In the genomic region with DNA sequence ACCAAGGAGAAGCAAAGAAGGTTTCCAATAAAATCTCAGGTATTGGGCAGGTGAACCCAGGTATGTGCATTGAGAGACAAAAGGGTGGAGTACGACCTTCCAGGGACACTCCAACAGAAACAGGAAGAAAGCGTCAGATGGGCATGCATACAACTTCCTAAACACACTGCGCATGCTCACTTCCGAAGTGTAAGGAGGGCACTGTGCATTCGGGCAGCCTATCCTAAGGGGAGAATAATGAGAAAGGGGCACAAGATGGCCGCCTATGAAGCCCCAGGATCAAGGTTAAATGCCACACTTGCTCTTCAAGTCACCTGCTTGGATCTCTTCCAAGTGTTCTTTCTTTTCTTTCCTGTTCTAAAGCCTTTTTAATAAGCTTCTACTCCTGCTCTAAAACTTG, we compare ENCODE assay signal across 25 cellular contexts. TPM values are rescaled to one million over a fixed set of nuclear protein-coding genes. Genes with fewer than 3 reads are reported as not detected.
DNase-seq lines count a peak whose midpoint lies in the region; TF ChIP-seq lines count a peak whose summit lies in the region.
"Had no signal": no experiment of that assay in that cellular context is flagged by ENCODE, and none has a peak within 500 bp of the region (broad histone marks: within the 10 kb centered on the region; RNA-seq: fewer than 3 reads in every experiment).

No MANE protein-coding gene starts in this region.

- no CpG with 5 or more reads among the region's 6 CpGs for WGBS in mesendoderm (ENCODE audit: extremely low coverage, insufficient coverage, low lambda C conversion rate)

- no peak overlapping the region for H3K56ac ChIP-seq in mesendoderm (ENCODE audit: low read length)

- H3K23ac ChIP-seq in mesendoderm (ENCODE audit: low read length), result no peak overlapping the region

- no peaks in the 10 kb centered on the region for H3K36me3 Mint-ChIP-seq in activated T-cell treated with anti-CD3 and anti-CD28 coated beads, Interleukin-2, amount 50 U/mL, for 24 hours (ENCODE audit: low read depth)
- H3K36me3 Mint-ChIP-seq in CD8-positive, alpha-beta memory T cell, result no peaks in the 10 kb centered on the region
- no peaks in the 10 kb centered on the region for H3K36me3 Mint-ChIP-seq in activated CD4-positive, alpha-beta memory T cell treated with anti-CD3 and anti-CD28 coated beads, Interleukin-2, amount 10 ng/mL, durations not matched to agents 7 days and 5 days (ENCODE audit: low read depth)
- H3K36me3 Mint-ChIP-seq in nephron progenitor cell (ENCODE audit: low read depth), result no peaks in the 10 kb centered on the region

- H3K4ac ChIP-seq in mesendoderm (ENCODE audit: low read depth, low read length), result peak overlapping the region; percentile 16

- no peak overlapping the region for H2BK15ac ChIP-seq in mesendoderm (replicated peaks; ENCODE audit: low read depth)

- H2BK120ac ChIP-seq in mesendoderm (ENCODE audit: low read depth, low read length), result no peak overlapping the region

- H3K79me2 ChIP-seq in mesendoderm (ENCODE audit: control insufficient read depth, insufficient read depth, low read length), result no peaks in the 10 kb centered on the region

- peak overlapping the region; percentile 57 for H3K4me3 Mint-ChIP-seq in activated T-cell treated with anti-CD3 and anti-CD28 coated beads, Interleukin-2, amount 50 U/mL, for 24 hours
- H3K4me3 Mint-ChIP-seq in CD8-positive, alpha-beta memory T cell, result peak overlapping the region in 2 of 7 donors; percentile 54 to 59
- peak overlapping the region; percentile 11 for H3K4me3 Mint-ChIP-seq in activated CD4-positive, alpha-beta memory T cell treated with anti-CD3 and anti-CD28 coated beads, Interleukin-2, amount 10 ng/mL, durations not matched to agents 7 days and 5 days
- no peak overlapping the region for H3K4me3 Mint-ChIP-seq in nephron progenitor cell
- H3K4me3 Mint-ChIP-seq: T-helper 17 cell had no signal

- no peak overlapping the region for H3K9ac ChIP-seq in mesendoderm (ENCODE audit: low read length)
- H3K9ac ChIP-seq: BLaER1 had no signal

- H2BK5ac ChIP-seq in mesendoderm (ENCODE audit: low read length), result no peak overlapping the region

- POLR2A ChIA-PET in CD8-positive, alpha-beta memory T cell (lab: Charles Lee), result no interaction called here
- POLR2A ChIA-PET in activated CD4-positive, alpha-beta memory T cell treated with anti-CD3 and anti-CD28 coated beads, Interleukin-2, amount 10 ng/mL, durations not matched to agents 7 days and 5 days (lab: Charles Lee), result interaction anchor here (1.6 kb wide), 1 partner anchor 99 kb away, joined by 4 read pairs; no protein-coding TSS in a partner anchor

- CTCF ChIA-PET in CD8-positive, alpha-beta memory T cell (lab: Charles Lee), result no interaction called here
- CTCF ChIA-PET in activated CD4-positive, alpha-beta memory T cell treated with anti-CD3 and anti-CD28 coated beads, Interleukin-2, amount 10 ng/mL, durations not matched to agents 7 days and 5 days (lab: Charles Lee), result interaction anchor here (1.5 to 1.7 kb wide), 2 partner anchors 21 to 73 kb away, joined by 3 to 5 read pairs; no protein-coding TSS in a partner anchor

- H3K36me3 ChIP-seq in CD8-positive, alpha-beta memory T cell (ENCODE audit: insufficient read depth, low read length), result no peaks in the 10 kb centered on the region
- no peaks in the 10 kb centered on the region for H3K36me3 ChIP-seq in mesendoderm (ENCODE audit: control insufficient read depth, insufficient read depth, low read length)
- H3K36me3 ChIP-seq: BLaER1, breast epithelium, heart left ventricle had no signal

- no peak for DNase-seq in activated T-cell treated with anti-CD3 and anti-CD28 coated beads, Interleukin-2, amount 50 U/mL, for 24 hours
- DNase-seq in activated T-cell treated with anti-CD3 and anti-CD28 coated beads for 4 hours, result no peak
- no peak for DNase-seq in CD8-positive, alpha-beta memory T cell
- no peak for DNase-seq in activated CD4-positive, alpha-beta memory T cell treated with anti-CD3 and anti-CD28 coated beads, Interleukin-2, amount 10 ng/mL, durations not matched to agents 7 days and 5 days
- no peak for DNase-seq in mesendoderm
- DNase-seq in nephron progenitor cell, result no peak
- no peak for DNase-seq in cerebellar nuclear complex (lab: John Stamatoyannopoulos, UW)
- DNase-seq in GM10266 (ENCODE audit: extremely low spot score), result no peak
- DNase-seq: effector CD8-positive, alpha-beta T cell; erythroblast; HCEC 1CT; heart left ventricle; NCI-H1092; NCI-H187; NCI-H526 treated with DMSO at 0.1 percent for 48 hours; occipital lobe; substantia nigra; T-helper 17 cell had no signal

- TF ChIP-seq CTCF in nephron progenitor cell (IDR thresholded peaks at IDR 0.05) (no peak), GM10266 (IDR thresholded peaks at IDR 0.05; ENCODE audit: control insufficient read depth, insufficient read depth, low read depth, missing control alignments) (no peak)

- no peaks in the 10 kb centered on the region for H3K9me3 ChIP-seq in CD8-positive, alpha-beta memory T cell (ENCODE audit: low read length)
- H3K9me3 ChIP-seq: BLaER1, breast epithelium, heart left ventricle had no signal

- no peak overlapping the region for H4K8ac ChIP-seq in mesendoderm (ENCODE audit: low read depth, low read length)

- no peaks in the 10 kb centered on the region for H3K27me3 Mint-ChIP-seq in activated T-cell treated with anti-CD3 and anti-CD28 coated beads, Interleukin-2, amount 50 U/mL, for 24 hours
- H3K27me3 Mint-ChIP-seq in CD8-positive, alpha-beta memory T cell, result no peaks in the 10 kb centered on the region
- H3K27me3 Mint-ChIP-seq in activated CD4-positive, alpha-beta memory T cell treated with anti-CD3 and anti-CD28 coated beads, Interleukin-2, amount 10 ng/mL, durations not matched to agents 7 days and 5 days, result no peaks in the 10 kb centered on the region
- peaks cover 2% of the 10 kb centered on the region for H3K27me3 Mint-ChIP-seq in nephron progenitor cell (ENCODE audit: low read depth, poor library complexity)
- H3K27me3 Mint-ChIP-seq: T-helper 17 cell had no signal

- no peak overlapping the region for H3K4me2 ChIP-seq in mesendoderm (ENCODE audit: low read length)
- H3K4me2 ChIP-seq: BLaER1 had no signal

- no peak overlapping the region for H4K5ac ChIP-seq in mesendoderm (ENCODE audit: low read length)

- H3K4me3 ChIP-seq in CD8-positive, alpha-beta memory T cell (ENCODE audit: low read length), result no peak overlapping the region
- H3K4me3 ChIP-seq in mesendoderm (ENCODE audit: low read length), result no peak overlapping the region
- H3K4me3 ChIP-seq: BLaER1, breast epithelium, heart left ventricle had no signal

- H3K9me3 Mint-ChIP-seq in activated T-cell treated with anti-CD3 and anti-CD28 coated beads, Interleukin-2, amount 50 U/mL, for 24 hours, result no peaks in the 10 kb centered on the region
- H3K9me3 Mint-ChIP-seq in CD8-positive, alpha-beta memory T cell, result no peaks in the 10 kb centered on the region
- no peaks in the 10 kb centered on the region for H3K9me3 Mint-ChIP-seq in activated CD4-positive, alpha-beta memory T cell treated with anti-CD3 and anti-CD28 coated beads, Interleukin-2, amount 10 ng/mL, durations not matched to agents 7 days and 5 days
- no peaks in the 10 kb centered on the region for H3K9me3 Mint-ChIP-seq in nephron progenitor cell

- no peak overlapping the region for H3K18ac ChIP-seq in mesendoderm (ENCODE audit: low read length)

- H3K27ac Mint-ChIP-seq in activated T-cell treated with anti-CD3 and anti-CD28 coated beads, Interleukin-2, amount 50 U/mL, for 24 hours, result peak overlapping the region; percentile 88
- peak overlapping the region in 6 of 8 donors; percentile 45 to 78 (median 72) for H3K27ac Mint-ChIP-seq in CD8-positive, alpha-beta memory T cell
- peak overlapping the region; percentile 89 for H3K27ac Mint-ChIP-seq in activated CD4-positive, alpha-beta memory T cell treated with anti-CD3 and anti-CD28 coated beads, Interleukin-2, amount 10 ng/mL, durations not matched to agents 7 days and 5 days
- no peak overlapping the region for H3K27ac Mint-ChIP-seq in nephron progenitor cell
- H3K27ac Mint-ChIP-seq: T-helper 17 cell had no signal

- no peaks in the 10 kb centered on the region for H3K79me1 ChIP-seq in mesendoderm (ENCODE audit: low read length)

- peaks cover 57% of the 10 kb centered on the region for H3K4me1 Mint-ChIP-seq in activated T-cell treated with anti-CD3 and anti-CD28 coated beads, Interleukin-2, amount 50 U/mL, for 24 hours (ENCODE audit: low read depth)
- H3K4me1 Mint-ChIP-seq in CD8-positive, alpha-beta memory T cell, result peaks cover 37 to 58% (median 53%) of the 10 kb centered on the region in 3 donors
- peaks cover 63% of the 10 kb centered on the region for H3K4me1 Mint-ChIP-seq in activated CD4-positive, alpha-beta memory T cell treated with anti-CD3 and anti-CD28 coated beads, Interleukin-2, amount 10 ng/mL, durations not matched to agents 7 days and 5 days
- H3K4me1 Mint-ChIP-seq in nephron progenitor cell, result no peaks in the 10 kb centered on the region

- no peaks in the 10 kb centered on the region for H3K27me3 ChIP-seq in CD8-positive, alpha-beta memory T cell (ENCODE audit: insufficient read depth, low read length, poor library complexity, severe bottlenecking)
- H3K27me3 ChIP-seq in mesendoderm (ENCODE audit: insufficient read depth, low read length, poor library complexity), result no peaks in the 10 kb centered on the region
- H3K27me3 ChIP-seq: BLaER1, breast epithelium had no signal

- peaks cover 29% of the 10 kb centered on the region for H3K4me1 ChIP-seq in CD8-positive, alpha-beta memory T cell (ENCODE audit: insufficient read depth, low read length)
- H3K4me1 ChIP-seq in mesendoderm (ENCODE audit: control insufficient read depth, low read depth, low read length), result no peaks in the 10 kb centered on the region
- H3K4me1 ChIP-seq: breast epithelium, heart left ventricle had no signal

- H3K27ac ChIP-seq in CD8-positive, alpha-beta memory T cell (ENCODE audit: low read depth, low read length), result no peak overlapping the region
- no peak overlapping the region for H3K27ac ChIP-seq in mesendoderm (ENCODE audit: low read depth, low read length)
- H3K27ac ChIP-seq: BLaER1, breast epithelium, heart left ventricle had no signal

- no peak overlapping the region for H2AK5ac ChIP-seq in mesendoderm (ENCODE audit: low read length)

RNA-seq across cellular contexts. Expression of a gene that starts 39.4 kb away (rescaled TPM):
- total RNA-seq in CD8-positive, alpha-beta memory T cell, result not detected
- polyA plus RNA-seq in CD8-positive, alpha-beta memory T cell, result not detected
- total RNA-seq in activated CD4-positive, alpha-beta memory T cell treated with anti-CD3 and anti-CD28 coated beads, Interleukin-2, amount 10 ng/mL, durations not matched to agents 7 days and 5 days, result not detected
- 1.1 TPM for polyA plus RNA-seq in mesendoderm (2013, experiment 1 of 2)
- 1.2 TPM for polyA plus RNA-seq in mesendoderm (2013, experiment 2 of 2)
- total RNA-seq: breast epithelium, Daoy, fibroblast of villous mesenchyme, HepG2, occipital lobe, RPMI7951, T-helper 17 cell, ureter had no signal
- polyA plus RNA-seq: HepG2 had no signal
